ENCODE assay signal across 31 cellular contexts in the genomic region with DNA sequence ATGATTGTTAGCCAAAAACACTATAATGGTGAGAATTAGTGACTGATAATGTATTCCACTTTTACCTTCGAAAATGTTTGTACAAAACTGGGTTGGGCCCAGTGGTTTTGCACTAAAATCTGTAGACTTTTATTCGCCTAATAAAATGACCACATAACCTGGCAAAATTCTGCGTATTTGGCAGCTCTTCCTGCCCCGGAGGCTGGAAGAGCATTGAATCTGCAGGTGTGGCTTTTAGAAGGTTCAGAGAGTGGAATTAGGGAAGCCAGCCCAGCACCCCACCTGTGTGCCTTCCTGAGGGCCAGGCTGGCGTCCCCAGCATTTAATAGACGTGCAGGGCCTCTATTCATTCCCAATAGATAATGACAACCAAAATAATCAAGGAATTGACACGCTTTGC.
"Had no signal": no experiment of that assay in that cellular context is flagged by ENCODE, and none has a peak within 500 bp of the region (broad histone marks: within the 10 kb centered on the region; RNA-seq: fewer than 3 reads in every experiment).

No MANE protein-coding gene starts in this region.

- H3K27me3 ChIP-seq: pancreas, suprapubic skin, tibial artery, upper lobe of right lung had no signal

- H3K27ac ChIP-seq: left ventricle myocardium inferior, pancreas, prostate gland, skin epidermis, suprapubic skin, thoracic aorta, tibial artery, upper lobe of right lung had no signal

- DNase-seq: hypothalamus; immature natural killer cell; left ventricle myocardium inferior; midbrain; mucosa of descending colon; naive thymus-derived CD8-positive, alpha-beta T cell; nucleus accumbens; pancreas; posterior cingulate gyrus; retina; right cardiac atrium; stimulated activated CD4-positive, alpha-beta T cell treated with anti-CD3 and anti-CD28 coated beads, Interleukin-12 subunit alpha, Interleukin-12 subunit beta, amount 100 ng/mL, for 4 hours; stimulated activated CD4-positive, alpha-beta T cell treated with anti-CD3 and anti-CD28 coated beads, Interleukin-15, amount 100 ng/mL, for 24 hours; stimulated activated CD4-positive, alpha-beta T cell treated with anti-CD3 and anti-CD28 coated beads, Interleukin-2, amount 100 ng/mL, for 24 hours; stimulated activated CD4-positive, alpha-beta T cell treated with anti-CD3 and anti-CD28 coated beads, Interleukin-4, amount 100 ng/mL, for 1 hour; stimulated activated naive CD4-positive, alpha-beta T cell; tibial artery; trophoblast cell; upper lobe of right lung had no signal

- H3K4me1 ChIP-seq: pancreas, prostate gland had no signal

- H3K4me3 Mint-ChIP-seq: immature natural killer cell; memory B cell; naive thymus-derived CD8-positive, alpha-beta T cell; nephron; neural crest cell; stimulated activated naive CD8-positive, alpha-beta T cell treated with anti-CD3 and anti-CD28 coated beads, Interleukin-15, Interleukin-2, amounts not matched to agents 100 ng/mL and 50 ng/mL, for 24 hours had no signal

- H3K4me3 ChIP-seq: left ventricle myocardium inferior, lung, mucosa of descending colon, pancreas, prostate gland, skin epidermis, suprapubic skin, thoracic aorta, tibial artery, upper lobe of right lung had no signal

- ATAC-seq: mucosa of descending colon; naive thymus-derived CD8-positive, alpha-beta T cell; pancreas; right cardiac atrium; sciatic nerve; upper lobe of right lung had no signal

- H3K36me3 ChIP-seq: pancreas, prostate gland, suprapubic skin, thoracic aorta, tibial artery, upper lobe of right lung had no signal

- H3K27me3 Mint-ChIP-seq: memory B cell had no signal

- H3K4me1 Mint-ChIP-seq: nephron, neural crest cell had no signal

- FAIRE-seq: islet of Langerhans, pancreas, urothelium cell line had no signal

- H3K27ac Mint-ChIP-seq: memory B cell; naive thymus-derived CD8-positive, alpha-beta T cell; nephron; stimulated activated naive CD8-positive, alpha-beta T cell treated with anti-CD3 and anti-CD28 coated beads, Interleukin-15, Interleukin-2, amounts not matched to agents 100 ng/mL and 50 ng/mL, for 24 hours had no signal

- H3K9me3 ChIP-seq: pancreas, prostate gland, thoracic aorta, tibial artery, upper lobe of right lung had no signal
